ENCODE assay signal across 1 cellular context in the genomic region with DNA sequence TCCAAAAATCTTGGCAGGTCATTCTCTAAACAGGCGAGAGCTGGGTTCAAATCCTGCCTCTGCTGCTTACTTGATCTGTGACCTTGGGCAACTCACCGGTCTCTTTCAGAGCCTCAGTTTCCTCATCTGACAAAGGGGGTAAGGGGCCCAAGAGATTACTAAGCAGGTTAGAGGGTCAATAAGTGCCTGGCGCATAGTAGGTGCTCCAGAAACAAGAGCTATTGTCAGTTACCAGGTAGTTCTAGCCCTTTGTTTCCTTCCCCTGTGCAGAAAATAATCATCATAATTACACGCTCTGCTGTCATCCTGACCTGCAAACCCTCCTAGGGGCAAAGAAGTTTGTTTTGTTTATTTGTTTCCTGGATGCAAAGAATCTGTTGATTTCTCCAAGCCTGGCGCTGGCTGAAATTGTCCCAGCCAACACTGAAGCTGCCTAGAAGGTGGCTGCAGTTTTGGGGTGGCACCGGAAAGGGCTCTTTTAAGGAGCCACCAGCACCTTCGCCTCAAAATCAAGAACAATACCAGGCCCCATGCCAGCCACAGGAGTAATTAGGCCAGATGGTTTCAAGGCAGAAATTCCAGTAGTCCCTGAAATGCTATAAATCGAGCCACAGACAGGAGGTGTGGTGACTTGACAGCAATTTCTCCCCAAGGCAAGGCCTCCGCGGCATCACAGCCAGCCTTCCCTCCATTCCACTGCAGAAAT.
TF ChIP-seq lines count a peak whose summit lies in the region.

No MANE protein-coding gene starts in this region.

TF ChIP-seq in K562, 482 proteins besides CTCF, POLR2A, EP300 and RAD21:
- TF ChIP-seq ZKSCAN1 (IDR thresholded peaks at IDR 0.05; ENCODE audit: low read depth, low read length) (peak; percentile 97), MEIS2 (IDR thresholded peaks at IDR 0.05; ENCODE audit: partially characterized antibody) (peak; percentile 59), ATF7 (IDR thresholded peaks at IDR 0.05) (no peak), ZC3H11A (IDR thresholded peaks at IDR 0.05; ENCODE audit: low read depth, low read length) (no peak), HNRNPLL (IDR thresholded peaks at IDR 0.05; ENCODE audit: low read depth, low read length, poor library complexity, severe bottlenecking) (no peak)
- TF ChIP-seq, protein P1, sequence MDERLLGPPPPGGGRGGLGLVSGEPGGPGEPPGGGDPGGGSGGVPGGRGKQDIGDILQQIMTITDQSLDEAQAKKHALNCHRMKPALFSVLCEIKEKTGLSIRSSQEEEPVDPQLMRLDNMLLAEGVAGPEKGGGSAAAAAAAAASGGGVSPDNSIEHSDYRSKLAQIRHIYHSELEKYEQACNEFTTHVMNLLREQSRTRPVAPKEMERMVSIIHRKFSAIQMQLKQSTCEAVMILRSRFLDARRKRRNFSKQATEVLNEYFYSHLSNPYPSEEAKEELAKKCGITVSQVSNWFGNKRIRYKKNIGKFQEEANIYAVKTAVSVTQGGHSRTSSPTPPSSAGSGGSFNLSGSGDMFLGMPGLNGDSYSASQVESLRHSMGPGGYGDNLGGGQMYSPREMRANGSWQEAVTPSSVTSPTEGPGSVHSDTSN (CRISPR knock-in tag; IDR thresholded peaks at IDR 0.05; ENCODE audit: low read depth): no peak
- TF ChIP-seq, protein P1 (tag; conservative IDR thresholded peaks at IDR 0.05; ENCODE audit: low read depth): peak; percentile 61
